Comparison of ENCODE assay signal across 14 cellular contexts in genomic region chr6:35034411-35035171, GRCh38.
DNase-seq lines count a peak whose midpoint lies in the region; ATAC-seq and TF ChIP-seq lines count a peak whose summit lies in the region.
"Had no signal": no experiment of that assay in that cellular context is flagged by ENCODE, and none has a peak within 500 bp of the region (broad histone marks: within the 10 kb centered on the region; RNA-seq: fewer than 3 reads in every experiment).

No MANE protein-coding gene starts in this region.

- H3K4me1 ChIP-seq in psoas muscle (peaks cover 28% of the 10 kb centered on the region), SJCRH30 (no peaks in the 10 kb centered on the region)

- DNase-seq in DMS153 (lab: John Stamatoyannopoulos, UW) = peak; percentile 28
- peak; percentile 98 for DNase-seq in NOMO-1 treated with DMSO at 0.1 percent for 48 hours (lab: John Stamatoyannopoulos, UW; ENCODE audit: unreplicated experiment)
- DNase-seq in cardiac septum (ENCODE audit: low spot score) = peak; percentile 85
- DNase-seq in psoas muscle = peak; percentile 53 to 70
- no peak for DNase-seq in stimulated activated naive B cell treated with anti-CD40 and anti-IgM and Interleukin-4, amounts not matched to agents 10 μg/mL and 1 μg/mL and 100 μg/mL, for 72 hours
- DNase-seq in SJCRH30 = no peak
- DNase-seq in EL = no peak
- DNase-seq: activated CD4-positive, alpha-beta T cell treated with anti-CD3 and anti-CD28 coated beads for 48 hours; CD4-positive, CD25-positive, alpha-beta regulatory T cell; Karpas-422; SHP77 treated with DMSO at 0.1 percent for 48 hours; stimulated activated CD4-positive, alpha-beta T cell treated with anti-CD3 and anti-CD28 coated beads, Interleukin-12 subunit alpha, Interleukin-12 subunit beta, amount 100 ng/mL, for 4 hours; stimulated activated naive CD8-positive, alpha-beta T cell treated with anti-CD3 and anti-CD28 coated beads, Interleukin-15, Interleukin-2, amounts not matched to agents 100 U/mL and 50 U/mL, for 24 hours had no signal

- intact Hi-C loops in cardiac septum (cut with DNase I) (no loop called here), psoas muscle (cut with DNase I) (loop anchor here in 1 of 2 donors (10.0 kb wide), 1 partner anchor 50 kb away; no protein-coding TSS in a partner anchor)

- H3K36me3 ChIP-seq in psoas muscle (ENCODE audit: insufficient read depth in 1 of 2, low read depth in 1 of 2) = peaks cover 0 to 6% of the 10 kb centered on the region in 2 donors
- peaks cover 20% of the 10 kb centered on the region for H3K36me3 ChIP-seq in SJCRH30

- H3K4me3 ChIP-seq in psoas muscle (peak overlapping the region; percentile 24), SJCRH30 (no peak overlapping the region)

- peaks cover 8 to 20% of the 10 kb centered on the region in 2 donors for H3K4me1 Mint-ChIP-seq in stimulated activated naive B cell treated with anti-CD40 and anti-IgM and Interleukin-4, amounts not matched to agents 10 μg/mL and 1 μg/mL and 100 μg/mL, for 72 hours

- peaks cover 17 to 27% of the 10 kb centered on the region in 2 donors for H3K36me3 Mint-ChIP-seq in stimulated activated naive B cell treated with anti-CD40 and anti-IgM and Interleukin-4, amounts not matched to agents 10 μg/mL and 1 μg/mL and 100 μg/mL, for 72 hours

- 16 to 41% (median 17%) methylated on average over 13 of the region's 13 CpGs for WGBS in psoas muscle, 3 donors

- no peak overlapping the region for H3K27ac Mint-ChIP-seq in stimulated activated naive B cell treated with anti-CD40 and anti-IgM and Interleukin-4, amounts not matched to agents 10 μg/mL and 1 μg/mL and 100 μg/mL, for 72 hours

- H3K27me3 ChIP-seq in psoas muscle (ENCODE audit: insufficient read depth in 3 of 3, low read length in 2 of 3) = no peaks in the 10 kb centered on the region
- no peaks in the 10 kb centered on the region for H3K27me3 ChIP-seq in SJCRH30

- no peaks in the 10 kb centered on the region for H3K27me3 Mint-ChIP-seq in stimulated activated naive B cell treated with anti-CD40 and anti-IgM and Interleukin-4, amounts not matched to agents 10 μg/mL and 1 μg/mL and 100 μg/mL, for 72 hours
- H3K27me3 Mint-ChIP-seq: CD4-positive, CD25-positive, alpha-beta regulatory T cell had no signal

- no peaks in the 10 kb centered on the region for H3K9me3 Mint-ChIP-seq in stimulated activated naive B cell treated with anti-CD40 and anti-IgM and Interleukin-4, amounts not matched to agents 10 μg/mL and 1 μg/mL and 100 μg/mL, for 72 hours
- H3K9me3 Mint-ChIP-seq: CD4-positive, CD25-positive, alpha-beta regulatory T cell had no signal

- H3K4me3 Mint-ChIP-seq in stimulated activated naive B cell treated with anti-CD40 and anti-IgM and Interleukin-4, amounts not matched to agents 10 μg/mL and 1 μg/mL and 100 μg/mL, for 72 hours = no peak overlapping the region
- H3K4me3 Mint-ChIP-seq: CD4-positive, CD25-positive, alpha-beta regulatory T cell had no signal

- peak; percentile 62 to 90 (median 75) for ATAC-seq in psoas muscle
- no peak for ATAC-seq in HG02973 (IDR thresholded peaks at IDR 0.05; ENCODE audit: unreplicated experiment)
- ATAC-seq in stimulated activated naive B cell treated with anti-CD40 and anti-IgM and Interleukin-4, amounts not matched to agents 10 μg/mL and 1 μg/mL and 100 μg/mL, for 72 hours (replicated peaks) = no peak
- ATAC-seq: stimulated activated naive CD8-positive, alpha-beta T cell treated with anti-CD3 and anti-CD28 coated beads, Interleukin-15, Interleukin-2, amounts not matched to agents 100 U/mL and 50 U/mL, for 24 hours had no signal

- TF ChIP-seq CTCF in psoas muscle (IDR thresholded peaks at IDR 0.05) = no peak

- H3K27ac ChIP-seq in psoas muscle (peak overlapping the region; percentile 68), SJCRH30 (no peak overlapping the region)

- H3K9me3 ChIP-seq in psoas muscle = no peaks in the 10 kb centered on the region
- H3K9me3 ChIP-seq in SJCRH30 (replicated peaks) = no peaks in the 10 kb centered on the region

Comparison
In these comparisons a context has a peak if more than half of its experiments do, and no peak if none do; other contexts are left out.
1. DNase-seq: peak in DMS153 (single experiment), NOMO-1 treated with DMSO at 0.1 percent for 48 hours (single experiment), cardiac septum (single experiment) and psoas muscle (2 of 2); none in stimulated activated naive B cell treated with anti-CD40 and anti-IgM and Interleukin-4, amounts not matched to agents 10 μg/mL and 1 μg/mL and 100 μg/mL, for 72 hours (single experiment), SJCRH30 (0 of 2) and EL (single experiment).
2. ATAC-seq: peak in psoas muscle (4 of 4); none in HG02973 (single experiment) and stimulated activated naive B cell treated with anti-CD40 and anti-IgM and Interleukin-4, amounts not matched to agents 10 μg/mL and 1 μg/mL and 100 μg/mL, for 72 hours (0 of 2).